ENCODE assay signal across 17 cellular contexts in the genomic region with DNA sequence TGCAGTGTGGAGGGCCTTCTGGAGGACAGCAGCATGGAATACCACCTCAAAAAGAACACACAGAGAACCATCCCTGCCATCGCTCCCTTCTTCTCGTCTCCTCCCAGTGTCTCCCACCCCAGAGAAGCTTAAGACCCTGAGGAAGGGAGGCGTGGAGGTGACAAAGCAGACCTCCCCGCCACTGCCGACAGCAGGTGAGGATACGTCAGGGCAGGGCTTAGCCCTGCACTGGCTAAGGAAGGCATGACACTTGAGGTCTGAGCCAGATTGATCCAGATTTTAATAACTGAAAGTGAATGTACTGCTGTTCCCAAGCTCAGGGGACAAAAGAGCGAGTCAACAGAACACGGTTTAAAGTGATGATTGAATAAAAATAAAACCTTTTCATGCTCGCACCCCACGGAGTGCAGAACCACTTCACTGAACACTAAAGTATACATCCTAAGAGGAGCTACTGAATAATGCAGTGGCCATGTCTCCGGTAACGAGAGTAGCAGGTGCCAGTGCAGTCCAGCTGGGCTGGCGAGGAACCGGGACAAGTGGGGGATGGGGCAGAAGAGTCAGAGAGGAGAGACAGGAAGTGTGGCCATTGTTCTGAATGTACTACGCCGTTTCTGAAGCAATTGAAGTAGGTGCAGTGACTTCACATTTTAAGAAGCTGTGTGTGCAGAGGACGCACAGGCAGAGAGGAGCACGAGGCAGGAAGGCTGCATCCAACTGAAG.
DNase-seq lines count a peak whose midpoint lies in the region; ATAC-seq and TF ChIP-seq lines count a peak whose summit lies in the region.
"Had no signal": no experiment of that assay in that cellular context is flagged by ENCODE, and none has a peak within 500 bp of the region (broad histone marks: within the 10 kb centered on the region; RNA-seq: fewer than 3 reads in every experiment).

No MANE protein-coding gene starts in this region.

- no peaks in the 10 kb centered on the region for H3K36me3 ChIP-seq in lung (ENCODE audit: control insufficient read depth in 2 of 2, insufficient read depth in 2 of 2, low read length in 2 of 2)
- H3K36me3 ChIP-seq: tibial nerve had no signal

- no peak overlapping the region for H3K4me3 Mint-ChIP-seq in stimulated activated naive B cell treated with anti-CD40 and anti-IgM and Interleukin-4, amounts not matched to agents 10 μg/mL and 1 μg/mL and 100 μg/mL, for 72 hours
- H3K4me3 Mint-ChIP-seq: CD4-positive, alpha-beta memory T cell; nephron; T-helper 1 cell treated with Interleukin-12 subunit alpha and Interleukin-12 subunit beta and Interleukin-4 antibody, amounts not matched to agents 30 μg/mL and 1 μg/mL, for 36 hours had no signal

- ATAC-seq in lung (ENCODE audit: insufficient read depth, low FRiP score) (peak; percentile 58), Right ventricle myocardium inferior (no peak)
- ATAC-seq in stimulated activated naive B cell treated with anti-CD40 and anti-IgM and Interleukin-4, amounts not matched to agents 10 μg/mL and 1 μg/mL and 100 μg/mL, for 72 hours (replicated peaks), result no peak

- H3K4me3 ChIP-seq in lung, result no peak overlapping the region
- H3K4me3 ChIP-seq: tibial nerve had no signal

- no peaks in the 10 kb centered on the region for H3K4me1 Mint-ChIP-seq in stimulated activated naive B cell treated with anti-CD40 and anti-IgM and Interleukin-4, amounts not matched to agents 10 μg/mL and 1 μg/mL and 100 μg/mL, for 72 hours
- H3K4me1 Mint-ChIP-seq: CD4-positive, alpha-beta memory T cell; nephron had no signal

- no peaks in the 10 kb centered on the region for H3K27me3 Mint-ChIP-seq in stimulated activated naive B cell treated with anti-CD40 and anti-IgM and Interleukin-4, amounts not matched to agents 10 μg/mL and 1 μg/mL and 100 μg/mL, for 72 hours
- H3K27me3 Mint-ChIP-seq: CD4-positive, alpha-beta memory T cell had no signal

- 62 to 81% methylated on average over 18 of the region's 18 CpGs for WGBS in lung, 2 donors

- peaks cover 0 to 1% of the 10 kb centered on the region in 2 donors for H3K4me1 ChIP-seq in lung (ENCODE audit: control insufficient read depth in 2 of 2, insufficient read depth in 2 of 2, low read length in 2 of 2)
- H3K4me1 ChIP-seq: tibial nerve had no signal

- intact Hi-C loops in Right ventricle myocardium inferior (cut with DNase I), result loop anchor here (10.0 kb wide), 1 partner anchor 179 kb away; no protein-coding TSS in a partner anchor

- no peak for TF ChIP-seq CTCF in lung (IDR thresholded peaks at IDR 0.05; ENCODE audit: control extremely low read depth, extremely low read depth)

- H3K27me3 ChIP-seq in lung (ENCODE audit: control insufficient read depth, insufficient read depth), result no peaks in the 10 kb centered on the region
- H3K27me3 ChIP-seq: tibial nerve had no signal

- peaks cover 0 to 8% of the 10 kb centered on the region in 2 donors for H3K9me3 Mint-ChIP-seq in stimulated activated naive B cell treated with anti-CD40 and anti-IgM and Interleukin-4, amounts not matched to agents 10 μg/mL and 1 μg/mL and 100 μg/mL, for 72 hours
- H3K9me3 Mint-ChIP-seq: nephron; T-helper 1 cell treated with Interleukin-12 subunit alpha and Interleukin-12 subunit beta and Interleukin-4 antibody, amounts not matched to agents 30 μg/mL and 1 μg/mL, for 36 hours had no signal

- DNase-seq in DMS53 (lab: John Stamatoyannopoulos, UW) (peak; percentile 97), NCI-H187 treated with DMSO at 0.1 percent for 48 hours (lab: John Stamatoyannopoulos, UW) (peak; percentile 94), NCI-H748 (lab: John Stamatoyannopoulos, UW; ENCODE audit: unreplicated experiment) (peak; percentile 98), lung (ENCODE audit: low spot score) (no peak), putamen (ENCODE audit: low spot score) (no peak), Right ventricle myocardium inferior (ENCODE audit: missing footprints) (no peak)
- DNase-seq in stimulated activated CD4-positive, alpha-beta T cell treated with anti-CD3 and anti-CD28 coated beads, Interleukin-4, amount 100 ng/mL, for 24 hours, result no peak
- no peak for DNase-seq in stimulated activated naive B cell treated with anti-CD40 and anti-IgM and Interleukin-4, amounts not matched to agents 10 μg/mL and 1 μg/mL and 100 μg/mL, for 72 hours
- DNase-seq: activated gamma-delta T cell; CD4-positive, alpha-beta memory T cell; mammary epithelial cell; NCI-H82; stimulated activated CD4-positive, alpha-beta T cell treated with anti-CD3 and anti-CD28 coated beads, Interleukin-2, amount 100 ng/mL, for 48 hours; stimulated activated CD8-positive, alpha-beta memory T cell treated with anti-CD3 and anti-CD28 coated beads, Interleukin-4, amount 100 ng/mL, for 48 hours had no signal

- no peaks in the 10 kb centered on the region for H3K9me3 ChIP-seq in lung (ENCODE audit: control insufficient read depth in 2 of 2, insufficient read depth in 1 of 2, low read length in 1 of 2)
- H3K9me3 ChIP-seq: tibial nerve had no signal

- H3K27ac Mint-ChIP-seq in stimulated activated naive B cell treated with anti-CD40 and anti-IgM and Interleukin-4, amounts not matched to agents 10 μg/mL and 1 μg/mL and 100 μg/mL, for 72 hours, result no peak overlapping the region
- H3K27ac Mint-ChIP-seq: CD4-positive, alpha-beta memory T cell; T-helper 1 cell treated with Interleukin-12 subunit alpha and Interleukin-12 subunit beta and Interleukin-4 antibody, amounts not matched to agents 30 μg/mL and 1 μg/mL, for 36 hours had no signal

- H3K27ac ChIP-seq in lung (ENCODE audit: low read depth in 1 of 2, low read length in 1 of 2), result no peak overlapping the region
- H3K27ac ChIP-seq: tibial nerve had no signal

- H3K36me3 Mint-ChIP-seq in stimulated activated naive B cell treated with anti-CD40 and anti-IgM and Interleukin-4, amounts not matched to agents 10 μg/mL and 1 μg/mL and 100 μg/mL, for 72 hours, result no peaks in the 10 kb centered on the region
- H3K36me3 Mint-ChIP-seq: CD4-positive, alpha-beta memory T cell had no signal

Comparison
In these comparisons a context has a peak if more than half of its experiments do, and no peak if none do; other contexts are left out.
1. DNase-seq: peak in DMS53 (single experiment), NCI-H187 treated with DMSO at 0.1 percent for 48 hours (single experiment) and NCI-H748 (single experiment); none in lung (single experiment), stimulated activated CD4-positive, alpha-beta T cell treated with anti-CD3 and anti-CD28 coated beads, Interleukin-4, amount 100 ng/mL, for 24 hours (single experiment), putamen (single experiment), stimulated activated naive B cell treated with anti-CD40 and anti-IgM and Interleukin-4, amounts not matched to agents 10 μg/mL and 1 μg/mL and 100 μg/mL, for 72 hours (single experiment) and Right ventricle myocardium inferior (single experiment).